Comparison of ENCODE assay signal across 24 cellular contexts in the genomic region with DNA sequence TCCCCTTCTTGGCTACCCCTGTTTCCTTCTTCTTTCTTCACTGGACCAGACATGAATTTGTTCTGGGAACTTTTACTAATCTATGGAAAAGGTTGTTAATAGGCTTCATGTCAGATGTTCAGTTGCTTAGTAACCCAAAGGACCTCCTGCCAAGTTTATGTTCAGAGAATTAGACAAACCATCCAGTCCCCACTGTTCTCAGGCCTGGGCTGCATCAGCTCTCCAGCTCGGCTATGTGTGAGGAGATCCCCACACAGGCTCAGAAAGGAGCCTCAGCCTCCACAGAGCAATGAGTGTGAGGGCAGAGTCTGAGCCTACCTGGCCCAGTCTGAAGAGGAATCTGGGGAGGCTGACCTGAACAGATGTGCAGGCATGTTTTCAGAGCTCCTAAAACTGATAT.
DNase-seq lines count a peak whose midpoint lies in the region; TF ChIP-seq lines count a peak whose summit lies in the region.
"Had no signal": no experiment of that assay in that cellular context is flagged by ENCODE, and none has a peak within 500 bp of the region (broad histone marks: within the 10 kb centered on the region; RNA-seq: fewer than 3 reads in every experiment).

No MANE protein-coding gene starts in this region.

- peak overlapping the region; percentile 18 to 31 for H3K9ac ChIP-seq in stomach smooth muscle (ENCODE audit: low read length in 2 of 2)

- peak; percentile 31 for DNase-seq in NCI-H1694 treated with DMSO at 0.1 percent for 48 hours (lab: John Stamatoyannopoulos, UW)
- DNase-seq in choroid plexus epithelial cell (ENCODE audit: low read depth): peak; percentile 61
- DNase-seq in NCI-H2227 treated with DMSO at 0.1 percent for 48 hours (lab: John Stamatoyannopoulos, UW): no peak
- DNase-seq in middle frontal gyrus (ENCODE audit: extremely low spot score, low spot score): no peak
- DNase-seq in ACHN: no peak
- DNase-seq: activated CD4-positive, CD25-positive, alpha-beta regulatory T cell treated with anti-CD3 and anti-CD28 coated beads, Interleukin-2, amount 50 U/mL, for 72 hours; activated CD8-positive, alpha-beta memory T cell treated with anti-CD3 and anti-CD28 coated beads for 24 hours; activated T-cell treated with anti-CD3 and anti-CD28 coated beads, Interleukin-2, amount 50 U/mL, for 24 hours; CD4-positive, alpha-beta memory T cell; DMS153; foreskin keratinocyte; H7; mammary epithelial cell; naive thymus-derived CD8-positive, alpha-beta T cell; NCI-H146; NCI-H774; OCI-M1; pancreas; SHP77 had no signal

- H3K36me3 ChIP-seq in stomach smooth muscle (ENCODE audit: control insufficient read depth in 2 of 2, insufficient read depth in 2 of 2, low read length in 2 of 2): no peaks in the 10 kb centered on the region
- H3K36me3 ChIP-seq: cardiac muscle cell, pancreas, thoracic aorta had no signal

- H3K4me3 ChIP-seq in choroid plexus epithelial cell (ENCODE audit: low read depth, low read length) (no peak overlapping the region), stomach smooth muscle (ENCODE audit: low read length in 2 of 2) (peak overlapping the region; percentile 20 to 40)
- H3K4me3 ChIP-seq: cardiac muscle cell, K562, pancreas, thoracic aorta had no signal

- H3K4me1 ChIP-seq in stomach smooth muscle (ENCODE audit: control insufficient read depth, insufficient read depth, low read length): peaks cover 7% of the 10 kb centered on the region
- H3K4me1 ChIP-seq: pancreas had no signal

- no peak for TF ChIP-seq CTCF in choroid plexus epithelial cell (conservative IDR thresholded peaks at IDR 0.05; ENCODE audit: low read depth, low read length)

- H3K27me3 ChIP-seq in layer of hippocampus (ENCODE audit: control insufficient read depth, insufficient read depth, low read length) (no peaks in the 10 kb centered on the region), stomach smooth muscle (ENCODE audit: control insufficient read depth in 1 of 2, insufficient read depth in 2 of 2, low read length in 2 of 2) (no peaks in the 10 kb centered on the region)
- H3K27me3 ChIP-seq: cardiac muscle cell, foreskin keratinocyte, pancreas had no signal

- H3K9me3 ChIP-seq in stomach smooth muscle (ENCODE audit: control insufficient read depth in 2 of 2, low read length in 2 of 2): no peaks in the 10 kb centered on the region
- H3K9me3 ChIP-seq: pancreas, thoracic aorta had no signal

- H3K27ac ChIP-seq in layer of hippocampus (ENCODE audit: low read depth, low read length) (peak overlapping the region; percentile 83), stomach smooth muscle (ENCODE audit: low read length) (peak overlapping the region; percentile 80)
- H3K27ac ChIP-seq: cardiac muscle cell, foreskin keratinocyte, pancreas, thoracic aorta had no signal

- in situ Hi-C loops in ACHN (cut with HindIII; ENCODE audit: low pct_ligation_motif_present, low pct_unique_long_range_greater_than_20kb, low sequenced_read_pairs): no loop called here

Comparison
In these comparisons a context has a peak if more than half of its experiments do, and no peak if none do; other contexts are left out.
1. DNase-seq: peak in NCI-H1694 treated with DMSO at 0.1 percent for 48 hours (single experiment) and choroid plexus epithelial cell (single experiment); none in NCI-H2227 treated with DMSO at 0.1 percent for 48 hours (single experiment), middle frontal gyrus (single experiment) and ACHN (single experiment).